ENCODE assay signal across 22 cellular contexts in the genomic region with DNA sequence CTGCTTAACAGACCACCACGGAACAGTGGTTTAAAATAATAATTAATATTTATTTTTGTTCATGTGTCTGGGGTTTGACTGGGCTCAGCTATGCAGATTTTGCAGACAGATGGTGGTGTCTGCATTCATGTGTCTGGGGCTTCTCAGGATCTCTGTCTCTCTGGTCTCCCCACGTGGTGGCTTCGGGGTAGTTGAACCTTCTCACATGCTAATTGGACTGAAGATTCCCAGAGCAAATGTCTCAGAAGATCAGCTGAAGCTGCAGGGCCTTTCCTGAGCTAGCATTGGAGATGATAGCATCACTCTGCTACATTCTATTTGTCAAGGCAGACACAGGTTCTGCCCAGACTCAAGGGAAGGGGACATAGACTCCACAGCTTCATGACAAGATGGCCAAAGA.
DNase-seq lines count a peak whose midpoint lies in the region; ATAC-seq lines count a peak whose summit lies in the region.
"Had no signal": no experiment of that assay in that cellular context is flagged by ENCODE, and none has a peak within 500 bp of the region (broad histone marks: within the 10 kb centered on the region; RNA-seq: fewer than 3 reads in every experiment).

No MANE protein-coding gene starts in this region.

- no CpG with 5 or more reads among the region's 3 CpGs for WGBS in mesendoderm (ENCODE audit: extremely low coverage, insufficient coverage, low lambda C conversion rate)

- peaks cover 4% of the 10 kb centered on the region for H3K4me1 ChIP-seq in mesendoderm (ENCODE audit: control insufficient read depth, low read depth, low read length)
- H3K4me1 ChIP-seq: BE2C, BLaER1 had no signal

- no peak overlapping the region for H3K4me3 ChIP-seq in mesendoderm (ENCODE audit: low read length)
- H3K4me3 ChIP-seq: BLaER1, GM12878 had no signal

- no peak overlapping the region for H3K56ac ChIP-seq in mesendoderm (ENCODE audit: low read length)

- no peak overlapping the region for H2BK15ac ChIP-seq in mesendoderm (replicated peaks; ENCODE audit: low read depth)

- H3K18ac ChIP-seq in mesendoderm (ENCODE audit: low read length): no peak overlapping the region

- no peak overlapping the region for H2AK5ac ChIP-seq in mesendoderm (ENCODE audit: low read length)

- H3K36me3 ChIP-seq in mesendoderm (ENCODE audit: control insufficient read depth, insufficient read depth, low read length): no peaks in the 10 kb centered on the region
- H3K36me3 ChIP-seq: BE2C, BLaER1 had no signal

- peak overlapping the region; percentile 62 for H3K4ac ChIP-seq in mesendoderm (ENCODE audit: low read depth, low read length)

- DNase-seq in NCI-H1694 (lab: John Stamatoyannopoulos, UW) (peak; percentile 17), NCI-H1694 treated with DMSO at 0.1 percent for 48 hours (lab: John Stamatoyannopoulos, UW) (peak; percentile 15), mesendoderm (peak; percentile 63), NCI-H187 (lab: John Stamatoyannopoulos, UW) (no peak)
- DNase-seq in activated CD4-positive, alpha-beta T cell treated with anti-CD3 and anti-CD28 coated beads for 1 hour: no peak
- DNase-seq: 8988T; ACHN; BE2C; C1 segment of cervical spinal cord; CD4-positive, alpha-beta memory T cell; CD4-positive, CD25-positive, alpha-beta regulatory T cell; CD8-positive, alpha-beta memory T cell; COR-L47; DMS 273 treated with DMSO at 0.1 percent for 48 hours; DMS153; DMS53; DMS79; EL; GDM1 had no signal

- H3K79me1 ChIP-seq in mesendoderm (ENCODE audit: low read length): no peaks in the 10 kb centered on the region

- peak overlapping the region; percentile 30 for H2BK5ac ChIP-seq in mesendoderm (ENCODE audit: low read length)

- ATAC-seq in GM19351 (IDR thresholded peaks at IDR 0.05; ENCODE audit: unreplicated experiment): no peak
- ATAC-seq: GM12878 had no signal

- no peak overlapping the region for H3K23ac ChIP-seq in mesendoderm (ENCODE audit: low read length)

- no peaks in the 10 kb centered on the region for H3K79me2 ChIP-seq in mesendoderm (ENCODE audit: control insufficient read depth, insufficient read depth, low read length)

- H4K5ac ChIP-seq in mesendoderm (ENCODE audit: low read length): no peak overlapping the region

- no peak overlapping the region for H3K4me2 ChIP-seq in mesendoderm (ENCODE audit: low read length)
- H3K4me2 ChIP-seq: BLaER1 had no signal

- H4K8ac ChIP-seq in mesendoderm (ENCODE audit: low read depth, low read length): no peak overlapping the region

- H2BK120ac ChIP-seq in mesendoderm (ENCODE audit: low read depth, low read length): no peak overlapping the region

- H3K27me3 ChIP-seq in mesendoderm (ENCODE audit: insufficient read depth, low read length, poor library complexity): no peaks in the 10 kb centered on the region
- H3K27me3 ChIP-seq: BE2C, BLaER1 had no signal

- H3K9ac ChIP-seq in mesendoderm (ENCODE audit: low read length): no peak overlapping the region
- H3K9ac ChIP-seq: BLaER1 had no signal

- H3K27ac ChIP-seq in mesendoderm (ENCODE audit: low read depth, low read length): no peak overlapping the region
- H3K27ac ChIP-seq: BLaER1 had no signal

Comparison
In these comparisons a context has a peak if more than half of its experiments do, and no peak if none do; other contexts are left out.
1. DNase-seq: peak in NCI-H1694 (single experiment), NCI-H1694 treated with DMSO at 0.1 percent for 48 hours (single experiment) and mesendoderm (single experiment); none in NCI-H187 (0 of 2) and activated CD4-positive, alpha-beta T cell treated with anti-CD3 and anti-CD28 coated beads for 1 hour (single experiment).